In the genomic region with DNA sequence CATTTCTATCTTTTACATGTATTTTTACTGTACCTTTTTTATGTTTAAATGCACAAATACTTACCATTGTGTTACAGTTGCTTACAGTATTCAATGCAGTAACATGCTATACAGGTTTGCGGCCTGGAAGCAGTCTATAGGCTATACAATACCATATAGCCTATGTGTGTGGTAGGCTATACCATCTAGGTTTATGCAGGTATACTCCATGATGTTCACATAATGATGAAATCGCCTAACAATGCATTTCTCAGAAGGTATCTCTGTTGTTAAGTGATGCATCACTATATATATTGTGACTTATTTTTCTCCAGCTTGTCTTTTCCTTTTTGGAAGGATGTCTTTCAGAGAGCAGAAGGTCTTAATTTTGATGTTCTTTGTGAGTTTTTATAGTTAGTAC, we compare ENCODE assay signal across 7 cellular contexts.
"Had no signal": no experiment of that assay in that cellular context is flagged by ENCODE, and none has a peak within 500 bp of the region (broad histone marks: within the 10 kb centered on the region; RNA-seq: fewer than 3 reads in every experiment).

No MANE protein-coding gene starts in this region.

- DNase-seq: GDM1, GF-D8 had no signal

- ATAC-seq: GM12878 had no signal

- H3K4me3 ChIP-seq: GM12878 had no signal

- FAIRE-seq: GM12878, GM12891, GM12892, GM18507, GM19239 had no signal
